Comparison of ENCODE assay signal across 6 cellular contexts in the genomic region with DNA sequence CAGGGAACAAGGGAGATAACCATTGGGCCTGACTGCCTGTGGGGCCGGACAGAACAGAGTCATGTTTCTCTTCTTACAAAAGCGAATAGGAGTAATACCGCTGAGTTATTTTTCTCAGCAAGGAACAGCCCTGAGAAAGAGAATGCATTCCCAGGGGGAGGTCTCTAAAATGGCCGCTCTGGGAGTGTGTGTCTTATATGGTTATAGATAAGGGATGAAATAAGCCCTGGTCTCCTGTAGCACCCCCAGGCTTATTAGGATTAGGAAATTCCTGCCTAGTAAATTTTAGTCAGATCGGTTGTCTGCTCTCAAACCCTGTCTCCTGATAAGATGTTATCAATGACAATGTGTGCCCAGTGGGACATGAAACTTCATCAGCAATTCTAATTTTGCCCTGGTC. TPM values are rescaled to one million over a fixed set of nuclear protein-coding genes. Genes with fewer than 3 reads are reported as not detected.
DNase-seq lines count a peak whose midpoint lies in the region; ATAC-seq and TF ChIP-seq lines count a peak whose summit lies in the region.
"Not testable (repeated sequence)": the region's sequence is repeated elsewhere in the genome, so short reads cannot be mapped to it uniquely, and the experiment has no call there.

No MANE protein-coding gene starts in this region.

- ATAC-seq in HCT116 = not testable (repeated sequence)

- intact Hi-C loops in HCT116 (cut with micrococcal nuclease); OCI-LY7 (cut with micrococcal nuclease; ENCODE audit: unreplicated experiment): not testable (repeated sequence)

- TF ChIP-seq RAD21 in HCT116 (IDR thresholded peaks at IDR 0.05; ENCODE audit: low read depth) = not testable (repeated sequence)

- H3K27ac ChIP-seq in HCT116 (ENCODE audit: low read depth, low read length); OCI-LY7 (ENCODE audit: low read depth, low read length, poor library complexity, severe bottlenecking): not testable (repeated sequence)

- not testable (repeated sequence) for H3K9ac ChIP-seq in HCT116 (ENCODE audit: low read length)

- H3K36me3 ChIP-seq in HCT116 (ENCODE audit: control insufficient read depth in 1 of 2, insufficient read depth in 2 of 2, low read length in 2 of 2); OCI-LY7 (ENCODE audit: insufficient read depth, low read length): not testable (repeated sequence)

- not testable (repeated sequence) for H3K9me3 ChIP-seq in HCT116 (ENCODE audit: control insufficient read depth in 1 of 2, insufficient read depth in 1 of 2, low read depth in 1 of 2, low read length in 2 of 2); OCI-LY7 (ENCODE audit: low read length)

- H3K4me2 ChIP-seq in HCT116 (ENCODE audit: low read length); OCI-LY7 (ENCODE audit: low read length): not testable (repeated sequence)

- H3K27ac Mint-ChIP-seq in glutamatergic neuron (ENCODE audit: unreplicated experiment); osteocyte (ENCODE audit: unreplicated experiment): not testable (repeated sequence)

- not testable (repeated sequence) for H3K9me2 ChIP-seq in HCT116 (ENCODE audit: insufficient read depth); OCI-LY7 (ENCODE audit: insufficient read depth, low read length)

- H3K27me3 ChIP-seq in HCT116 (ENCODE audit: insufficient read depth, low read length) = not testable (repeated sequence)

- not testable (repeated sequence) for H4K20me1 ChIP-seq in HCT116 (ENCODE audit: insufficient read depth); OCI-LY7 (ENCODE audit: insufficient read depth, low read length)

- CTCF ChIA-PET in HCT116 (lab: Charles Lee); OCI-LY7 (lab: Charles Lee; ENCODE audit: unreplicated experiment): not testable (repeated sequence)

- not testable (repeated sequence) for H3K9me3 Mint-ChIP-seq in glutamatergic neuron (ENCODE audit: unreplicated experiment); osteocyte (ENCODE audit: unreplicated experiment)

- not testable (repeated sequence) for DNase-seq in HCT116 (ENCODE audit: low read depth, low spot score)
- DNase-seq in OCI-LY7 (ENCODE audit: low spot score) = peak; percentile 24
- peak; percentile 44 for DNase-seq in activated CD8-positive, alpha-beta memory T cell treated with anti-CD3 and anti-CD28 coated beads, Interleukin-2, amount 50 U/mL, for 48 hours
- peak; percentile 24 for DNase-seq in ecto neural progenitor cell (ENCODE audit: low spot score)
- peak; percentile 30 for DNase-seq in glutamatergic neuron
- peak; percentile 54 for DNase-seq in osteocyte (ENCODE audit: extremely low spot score, unreplicated experiment)

- H3K79me2 ChIP-seq in HCT116 (ENCODE audit: insufficient read depth, low read length); OCI-LY7 (ENCODE audit: insufficient read depth, low read depth, low read length): not testable (repeated sequence)

- H3K4me3 Mint-ChIP-seq in glutamatergic neuron (ENCODE audit: unreplicated experiment); osteocyte (ENCODE audit: unreplicated experiment): not testable (repeated sequence)

- not testable (repeated sequence) for H3K4me1 ChIP-seq in HCT116 (ENCODE audit: control insufficient read depth in 1 of 2, insufficient read depth in 2 of 2, low read length in 2 of 2); OCI-LY7 (ENCODE audit: insufficient read depth, low read length, poor library complexity, severe bottlenecking)

- peaks cover 21% of the 10 kb centered on the region for H3K36me3 Mint-ChIP-seq in glutamatergic neuron (ENCODE audit: unreplicated experiment)
- H3K36me3 Mint-ChIP-seq in osteocyte (ENCODE audit: unreplicated experiment) = not testable (repeated sequence)

- RAD21 ChIA-PET in HCT116 (lab: Charles Lee; ENCODE audit: low non-redundant PET in 1 of 2, low total read pairs in 2 of 2, uncharacterized antibody in 2 of 2, unreplicated experiment in 2 of 2) = not testable (repeated sequence)

- not testable (repeated sequence) for H3K4me3 ChIP-seq in HCT116 (replicated peaks in 1 of 2; ENCODE audit: low read depth in 1 of 2, low read length in 2 of 2); OCI-LY7 (ENCODE audit: low read depth, low read length, poor library complexity, severe bottlenecking)

- BruUV-seq in HCT116 (replicated peaks; lab: Mats Ljungman, UMichigan); OCI-LY7 (replicated peaks; lab: Mats Ljungman, UMichigan): not testable (repeated sequence)

- not testable (repeated sequence) for H2AFZ ChIP-seq in HCT116 (ENCODE audit: low read depth, low read length, poor library complexity, severe bottlenecking); OCI-LY7 (ENCODE audit: low read length)

- TF ChIP-seq POLR2A in HCT116 (IDR thresholded peaks at IDR 0.05; ENCODE audit: borderline replicate concordance, extremely low read depth, insufficient read depth, insufficient read length) = not testable (repeated sequence)

- TF ChIP-seq CTCF in HCT116 (IDR thresholded peaks at IDR 0.05 in 2 of 3, conservative IDR thresholded peaks at IDR 0.05 in 1 of 3; ENCODE audit: borderline replicate concordance in 1 of 3, insufficient read depth in 1 of 3, low read depth in 2 of 3, low read length in 2 of 3); OCI-LY7 (conservative IDR thresholded peaks at IDR 0.05; ENCODE audit: low read length); glutamatergic neuron (IDR thresholded peaks at IDR 0.05; ENCODE audit: partially characterized antibody, unreplicated experiment); osteocyte (IDR thresholded peaks at IDR 0.05): not testable (repeated sequence)

- H3K4me1 Mint-ChIP-seq in glutamatergic neuron (ENCODE audit: low read depth, unreplicated experiment); osteocyte (ENCODE audit: unreplicated experiment): not testable (repeated sequence)

- POLR2A ChIA-PET in HCT116 (lab: Charles Lee) = not testable (repeated sequence)
- POLR2A ChIA-PET in OCI-LY7 (lab: Charles Lee) = interaction anchor here (0.6 kb wide), 1 partner anchor 9 kb away, joined by 3 read pairs; no protein-coding TSS in a partner anchor

- H3K27me3 Mint-ChIP-seq in glutamatergic neuron (ENCODE audit: unreplicated experiment); osteocyte (ENCODE audit: unreplicated experiment): not testable (repeated sequence)

TF ChIP-seq in HCT116, 20 proteins besides CTCF, POLR2A, EP300 and RAD21:
- TF ChIP-seq CBX3 (IDR thresholded peaks at IDR 0.05; ENCODE audit: low read depth) = peak; percentile 57; the same call in 1 of the 2 replicates

RNA-seq across cellular contexts. Expression of a gene that starts 8.0 kb away (rescaled TPM):
- total RNA-seq in HCT116 (2021; ENCODE audit: unreplicated experiment) (1,051 TPM), OCI-LY7 (2022) (732 and 737 TPM in 2 replicates), glutamatergic neuron (ENCODE audit: unreplicated experiment) (735 TPM), osteocyte (423 TPM in 2 replicates)
- polyA plus RNA-seq in HCT116 (2012) = 997 and 1,023 TPM in 2 replicates
- 348 and 385 TPM in 2 replicates for total RNA-seq in OCI-LY7 (2014; rRNA removed; shearing (Covaris generic))

RNA-seq across cellular contexts. Expression of a gene that starts 23.7 kb away (rescaled TPM):
- total RNA-seq in HCT116 (2021; ENCODE audit: unreplicated experiment) = 106 TPM
- 56.1 and 56.8 TPM in 2 replicates for polyA plus RNA-seq in HCT116 (2012)
- 37.5 and 40.6 TPM in 2 replicates for total RNA-seq in OCI-LY7 (2014; rRNA removed; shearing (Covaris generic))
- 139 and 153 TPM in 2 replicates for total RNA-seq in OCI-LY7 (2022)
- 196 TPM for total RNA-seq in glutamatergic neuron (ENCODE audit: unreplicated experiment)
- 83.1 and 91.6 TPM in 2 replicates for total RNA-seq in osteocyte

RNA-seq across cellular contexts. Expression of a gene that starts 34.3 kb away (rescaled TPM):
- total RNA-seq in HCT116 (2021; ENCODE audit: unreplicated experiment) (404 TPM), OCI-LY7 (2022) (231 and 269 TPM in 2 replicates), glutamatergic neuron (ENCODE audit: unreplicated experiment) (180 TPM), osteocyte (136 and 140 TPM in 2 replicates)
- 129 and 177 TPM in 2 replicates for polyA plus RNA-seq in HCT116 (2012)
- 77.3 and 91.2 TPM in 2 replicates for total RNA-seq in OCI-LY7 (2014; rRNA removed; shearing (Covaris generic))
